Comparison of ENCODE assay signal across 17 cellular contexts in genomic region chr19:38262585-38263268, GRCh38. TPM values are rescaled to one million over a fixed set of nuclear protein-coding genes. Genes with fewer than 3 reads are reported as not detected.
DNase-seq lines count a peak whose midpoint lies in the region; ATAC-seq, FAIRE-seq and TF ChIP-seq lines count a peak whose summit lies in the region.
"Had no signal": no experiment of that assay in that cellular context is flagged by ENCODE, and none has a peak within 500 bp of the region (broad histone marks: within the 10 kb centered on the region; RNA-seq: fewer than 3 reads in every experiment).

No MANE protein-coding gene starts in this region.

- no CpG with 5 or more reads among the region's 7 CpGs for WGBS in IMR-90 (ENCODE audit: extremely low coverage in 2 of 2, insufficient read length in 1 of 2), 2 experiments
- 68 to 78% (median 73%) methylated on average over 7 of the region's 7 CpGs for WGBS in small intestine, 3 donors

- peak overlapping the region; percentile 51 for H2AFZ ChIP-seq in IMR-90 (replicated peaks; ENCODE audit: low read length, poor library complexity)

- TF ChIP-seq POLR2A in IMR-90 (IDR thresholded peaks at IDR 0.05; ENCODE audit: low read depth, low read length) = no peak

- H3K9me3 ChIP-seq in IMR-90 (ENCODE audit: control insufficient read depth, insufficient read depth, low read length) (no peaks in the 10 kb centered on the region), small intestine (ENCODE audit: control insufficient read depth, low read depth) (no peaks in the 10 kb centered on the region)
- H3K9me3 ChIP-seq: colonic mucosa, esophagus squamous epithelium, heart right ventricle, upper lobe of left lung had no signal

- no peak overlapping the region for H4K8ac ChIP-seq in IMR-90 (ENCODE audit: low read depth in 2 of 2, low read length in 2 of 2)

- H3K4me1 Mint-ChIP-seq in T-helper 1 cell treated with Interleukin-12 subunit alpha and Interleukin-12 subunit beta and Interleukin-4 antibody, amounts not matched to agents 30 μg/mL and 1 μg/mL, for 36 hours (ENCODE audit: low read depth) = peaks cover 36% of the 10 kb centered on the region
- H3K4me1 Mint-ChIP-seq in brain = peaks cover 36% of the 10 kb centered on the region

- no peak for TF ChIP-seq CTCF in IMR-90 (conservative IDR thresholded peaks at IDR 0.05; ENCODE audit: low read depth, low read length)
- no peak for TF ChIP-seq CTCF in brain (conservative IDR thresholded peaks at IDR 0.05)

- no peak for TF ChIP-seq RAD21 in IMR-90 (IDR thresholded peaks at IDR 0.05; ENCODE audit: low read length)

- no TSS peak for BruUV-seq in IMR-90 (replicated peaks; lab: Mats Ljungman, UMichigan)

- no peaks in the 10 kb centered on the region for H3K36me3 ChIP-seq in IMR-90 (ENCODE audit: control insufficient read depth, insufficient read depth, low read length)
- H3K36me3 ChIP-seq in small intestine (ENCODE audit: control insufficient read depth in 2 of 2, insufficient read depth in 2 of 2, low read length in 2 of 2) = no peaks in the 10 kb centered on the region
- H3K36me3 ChIP-seq: colonic mucosa, esophagus squamous epithelium, heart right ventricle, upper lobe of left lung had no signal

- no peak for FAIRE-seq in small intestine (lab: Jason Lieb, UNC)

- no peak overlapping the region for H3K9ac ChIP-seq in IMR-90 (ENCODE audit: low read depth, low read length)

- peaks cover 3% of the 10 kb centered on the region for H3K36me3 Mint-ChIP-seq in T-helper 1 cell treated with Interleukin-12 subunit alpha and Interleukin-12 subunit beta and Interleukin-4 antibody, amounts not matched to agents 30 μg/mL and 1 μg/mL, for 36 hours (ENCODE audit: low read depth)
- no peaks in the 10 kb centered on the region for H3K36me3 Mint-ChIP-seq in brain

- peaks cover 12% of the 10 kb centered on the region for H3K9me1 ChIP-seq in IMR-90 (ENCODE audit: insufficient read depth, low read length)

- POLR2A ChIA-PET in IMR-90 (lab: Charles Lee; ENCODE audit: unreplicated experiment) = no interaction called here

- ATAC-seq in IMR-90 (ENCODE audit: low read depth) = no peak
- ATAC-seq: heart right ventricle had no signal

- peak overlapping the region; percentile 18 for H3K4me3 Mint-ChIP-seq in T-helper 1 cell treated with Interleukin-12 subunit alpha and Interleukin-12 subunit beta and Interleukin-4 antibody, amounts not matched to agents 30 μg/mL and 1 μg/mL, for 36 hours
- H3K4me3 Mint-ChIP-seq in brain = peak overlapping the region in 4 of 5 experiments; percentile 35 to 68 (median 62)

- dilution Hi-C loops in IMR-90 (cut with HindIII; ENCODE audit: low sequenced_read_pairs, unreplicated experiment) = no loop called here

- no peak overlapping the region for H4K91ac ChIP-seq in IMR-90 (ENCODE audit: insufficient read depth, low read depth, low read length)

- peak overlapping the region; percentile 57 for H3K27ac Mint-ChIP-seq in T-helper 1 cell treated with Interleukin-12 subunit alpha and Interleukin-12 subunit beta and Interleukin-4 antibody, amounts not matched to agents 30 μg/mL and 1 μg/mL, for 36 hours
- peak overlapping the region in 2 of 5 experiments; percentile 18 to 33 for H3K27ac Mint-ChIP-seq in brain

- H3K27me3 ChIP-seq in IMR-90 (ENCODE audit: control insufficient read depth, insufficient read depth, low read length) (no peaks in the 10 kb centered on the region; the same call in 1 of the 2 replicates), small intestine (ENCODE audit: control insufficient read depth in 2 of 2, insufficient read depth in 2 of 2, low read length in 2 of 2) (no peaks in the 10 kb centered on the region)
- H3K27me3 ChIP-seq: colonic mucosa, upper lobe of left lung had no signal

- H2BK5ac ChIP-seq in IMR-90 (ENCODE audit: low read depth, low read length, poor library complexity, severe bottlenecking) = no peak overlapping the region

- H3K27ac ChIP-seq in IMR-90 (ENCODE audit: insufficient read depth, low read length) (no peak overlapping the region), small intestine (ENCODE audit: low read depth in 1 of 2, low read length in 1 of 2) (peak overlapping the region; percentile 35 to 36)

- H3K4me1 ChIP-seq in IMR-90 (ENCODE audit: control insufficient read depth, insufficient read depth, low read length) (peaks cover 10% of the 10 kb centered on the region), small intestine (ENCODE audit: control insufficient read depth in 2 of 2, insufficient read depth in 1 of 2, low read depth in 1 of 2, low read length in 1 of 2) (peaks cover 0 to 3% of the 10 kb centered on the region in 2 donors)

- no peaks in the 10 kb centered on the region for H4K20me1 ChIP-seq in IMR-90 (ENCODE audit: insufficient read depth, low read length)

- no peak overlapping the region for H2BK15ac ChIP-seq in IMR-90 (ENCODE audit: low read depth, low read length)

- no peak overlapping the region for H3K4ac ChIP-seq in IMR-90 (ENCODE audit: low read depth, low read length)

- no peak overlapping the region; the same call in 1 of the 2 replicates for H2AK5ac ChIP-seq in IMR-90 (ENCODE audit: low read depth, low read length)

- intact Hi-C loops in IMR-90 (cut with micrococcal nuclease) = no loop called here

- H3K4me2 ChIP-seq in IMR-90 (ENCODE audit: low read depth, low read length) = no peak overlapping the region

- no peak overlapping the region for H4K5ac ChIP-seq in IMR-90 (ENCODE audit: low read depth, low read length)

- DNase-seq in T-helper 1 cell (no peak), IMR-90 (no peak), small intestine (peak; percentile 68), NCI-H226 (no peak), NCI-H2107 treated with DMSO at 0.1 percent for 48 hours (lab: John Stamatoyannopoulos, UW; ENCODE audit: unreplicated experiment) (no peak), NCI-H1048 (lab: John Stamatoyannopoulos, UW) (no peak)
- DNase-seq: amygdala, colonic mucosa, esophagus squamous epithelium, GF-D8, heart right ventricle, NCI-H1417, NCI-H510A, upper lobe of left lung had no signal

- no peak overlapping the region for H2BK20ac ChIP-seq in IMR-90 (ENCODE audit: low read depth, low read length)

- no peaks in the 10 kb centered on the region for H3K79me1 ChIP-seq in IMR-90 (ENCODE audit: low read depth in 1 of 2, low read length in 2 of 2)

- H3K4me3 ChIP-seq in IMR-90 (ENCODE audit: insufficient read depth, low read depth, low read length) (no peak overlapping the region), small intestine (ENCODE audit: low read depth in 1 of 2, low read length in 2 of 2) (no peak overlapping the region)
- H3K4me3 ChIP-seq: colonic mucosa, esophagus squamous epithelium, upper lobe of left lung had no signal

- H2BK120ac ChIP-seq in IMR-90 (ENCODE audit: low read depth, low read length) = no peak overlapping the region

- no peak overlapping the region for H3K56ac ChIP-seq in IMR-90 (ENCODE audit: extremely low read depth, insufficient read depth, low read length)

- H3K23ac ChIP-seq in IMR-90 (ENCODE audit: low read depth, low read length) = no peak overlapping the region; the same call in 1 of the 2 replicates

- no peaks in the 10 kb centered on the region for H3K27me3 Mint-ChIP-seq in T-helper 1 cell treated with Interleukin-12 subunit alpha and Interleukin-12 subunit beta and Interleukin-4 antibody, amounts not matched to agents 30 μg/mL and 1 μg/mL, for 36 hours (ENCODE audit: low read depth)
- H3K27me3 Mint-ChIP-seq in brain = peaks cover 31% of the 10 kb centered on the region

- in situ Hi-C loops in IMR-90 (cut with MboI; ENCODE audit: low sequenced_read_pairs) = no loop called here

- no peak overlapping the region for H3K18ac ChIP-seq in IMR-90 (ENCODE audit: low read depth, low read length)

- no peak overlapping the region for H3K14ac ChIP-seq in IMR-90 (replicated peaks; ENCODE audit: low read depth, low read length)

- CTCF ChIA-PET in IMR-90 (lab: Yijun Ruan, JAX) = no interaction called here

- H2AK9ac ChIP-seq in IMR-90 (replicated peaks; ENCODE audit: low read depth, low read length, poor library complexity) = peak overlapping the region; percentile 65

- no peaks in the 10 kb centered on the region for H3K9me3 Mint-ChIP-seq in T-helper 1 cell treated with Interleukin-12 subunit alpha and Interleukin-12 subunit beta and Interleukin-4 antibody, amounts not matched to agents 30 μg/mL and 1 μg/mL, for 36 hours
- peaks cover 0 to 5% (median 0%) of the 10 kb centered on the region in 5 experiments for H3K9me3 Mint-ChIP-seq in brain

RNA-seq across cellular contexts. Expression of gene SPINT2, which starts 1.6 kb away (rescaled TPM):
- 0.28 and 0.54 TPM in 2 replicates for total RNA-seq in IMR-90 (2012; rRNA removed)
- polyA plus RNA-seq in IMR-90 (2012; rRNA removed) = 1.2 and 2.2 TPM in 2 replicates
- 1.2 and 1.8 TPM in 2 replicates for polyA plus RNA-seq in IMR-90 (2012; cell fraction: cytosol; rRNA removed)
- polyA plus RNA-seq in IMR-90 (2012; cell fraction: nucleus; rRNA removed; ENCODE audit: low replicate concordance) = 1.2 and 1.3 TPM in 2 replicates
- polyA plus RNA-seq in brain (ENCODE audit: insufficient read depth, low read depth, low replicate concordance) = 385 TPM
- 100 to 1,000 TPM; 263 to 434 (median 414) TPM for polyA plus RNA-seq in small intestine
- total RNA-seq: A673 had no signal

RNA-seq across cellular contexts. Expression of gene PPP1R14A, which starts 6.6 kb away (rescaled TPM):
- total RNA-seq in IMR-90 (2012; rRNA removed) = not detected in 2 replicates
- polyA plus RNA-seq in IMR-90 (2012; rRNA removed) (0.84 and 2.0 TPM in 2 replicates), brain (ENCODE audit: insufficient read depth, low read depth, low replicate concordance) (145 TPM), small intestine (10 to 100 TPM in 2 of 3 donors, 1 to 10 TPM in 1; 8.7 to 31.8 (median 15.4) TPM)
- polyA plus RNA-seq in IMR-90 (2012; cell fraction: cytosol; rRNA removed) = 5.4 and 10.2 TPM in 2 replicates
- polyA plus RNA-seq in IMR-90 (2012; cell fraction: nucleus; rRNA removed; ENCODE audit: low replicate concordance) = 2.1 and 3.5 TPM in 2 replicates
- total RNA-seq: A673 had no signal

RNA-seq across cellular contexts. Expression of gene DPF1, which starts 38.7 kb away (rescaled TPM):
- 3.2 and 4.2 TPM in 2 replicates for total RNA-seq in IMR-90 (2012; rRNA removed)
- polyA plus RNA-seq in IMR-90 (2012; rRNA removed) (5.5 and 6.3 TPM in 2 replicates), brain (ENCODE audit: insufficient read depth, low read depth, low replicate concordance) (18.3 TPM), small intestine (under 1 TPM in 1 of 3 donors, not detected in 2; 0.39 TPM)
- 3.5 and 3.9 TPM in 2 replicates for polyA plus RNA-seq in IMR-90 (2012; cell fraction: cytosol; rRNA removed)
- polyA plus RNA-seq in IMR-90 (2012; cell fraction: nucleus; rRNA removed; ENCODE audit: low replicate concordance) = 9.4 and 15.8 TPM in 2 replicates
- total RNA-seq: colonic mucosa had no signal

RNA-seq across cellular contexts. Expression of gene C19orf33, which starts 41.3 kb away (rescaled TPM):
- total RNA-seq in IMR-90 (2012; rRNA removed) = 1.4 TPM in 1 of 2 replicates, not detected in the other
- polyA plus RNA-seq in IMR-90 (2012; rRNA removed) (0.80 and 0.96 TPM in 2 replicates), brain (ENCODE audit: insufficient read depth, low read depth, low replicate concordance) (3.0 TPM), small intestine (1,000 to 10,000 TPM in 2 of 3 donors, 100 to 1,000 TPM in 1; 478 to 2,753 (median 1,798) TPM)
- polyA plus RNA-seq in IMR-90 (2012; cell fraction: cytosol; rRNA removed) = 0.44 and 3.1 TPM in 2 replicates
- polyA plus RNA-seq in IMR-90 (2012; cell fraction: nucleus; rRNA removed; ENCODE audit: low replicate concordance) = not detected in 2 replicates
- total RNA-seq: A673 had no signal

RNA-seq across cellular contexts. Expression of gene YIF1B, which starts 53.0 kb away (rescaled TPM):
- total RNA-seq in IMR-90 (2012; rRNA removed) = 72.2 and 78.9 TPM in 2 replicates
- polyA plus RNA-seq in IMR-90 (2012; rRNA removed) (162 and 165 TPM in 2 replicates), brain (ENCODE audit: insufficient read depth, low read depth, low replicate concordance) (79.5 TPM), small intestine (10 to 100 TPM; 13.0 to 73.1 (median 15.4) TPM)
- polyA plus RNA-seq in IMR-90 (2012; cell fraction: cytosol; rRNA removed) = 95.0 and 225 TPM in 2 replicates
- polyA plus RNA-seq in IMR-90 (2012; cell fraction: nucleus; rRNA removed; ENCODE audit: low replicate concordance) = 92.8 and 241 TPM in 2 replicates

Comparison
In these comparisons a context has a peak if more than half of its experiments do, and no peak if none do; other contexts are left out.
1. RNA of gene SPINT2, which starts 1.6 kb away (polyA plus RNA-seq): 263 to 434 TPM in small intestine and 385 TPM in brain (single experiment); 1.2 to 2.2 TPM in IMR-90; every median in the first group is over 10 times any median in the second.